In genomic region chr5:39161578-39161977, GRCh38 we compare ENCODE assay signal across 30 cellular contexts. TPM values are rescaled to one million over a fixed set of nuclear protein-coding genes. Genes with fewer than 3 reads are reported as not detected.
A peak's percentile ranks its signal among the peaks of the same experiment; 100 is the strongest.
DNase-seq lines count a peak whose midpoint lies in the region; ATAC-seq, FAIRE-seq and TF ChIP-seq lines count a peak whose summit lies in the region.
"Had no signal": no experiment of that assay in that cellular context is flagged by ENCODE, and none has a peak within 500 bp of the region (broad histone marks: within the 10 kb centered on the region; RNA-seq: fewer than 3 reads in every experiment).

No MANE protein-coding gene starts in this region.

- H3K9me3 ChIP-seq in CD4-positive, CD25-positive, alpha-beta regulatory T cell (ENCODE audit: control insufficient read depth in 2 of 2, low read length in 2 of 2): no peaks in the 10 kb centered on the region
- H3K9me3 ChIP-seq in body of pancreas (no peaks in the 10 kb centered on the region), gastroesophageal sphincter (no peaks in the 10 kb centered on the region)
- H3K9me3 ChIP-seq: BLaER1 treated with 17β-estradiol and CSF1 and Interleukin-3, amounts not matched to agents 10 nM and 100 nM; left lung; Peyer's patch; thoracic aorta had no signal

- H3K4me1 ChIP-seq in CD4-positive, CD25-positive, alpha-beta regulatory T cell (ENCODE audit: control insufficient read depth, insufficient read depth, low read length, poor library complexity, severe bottlenecking): peaks cover 87% of the 10 kb centered on the region
- no peaks in the 10 kb centered on the region for H3K4me1 ChIP-seq in body of pancreas
- no peaks in the 10 kb centered on the region for H3K4me1 ChIP-seq in gastroesophageal sphincter

- no peak for ATAC-seq in CD4-positive, CD25-positive, alpha-beta regulatory T cell (ENCODE audit: low read depth in 2 of 2)
- ATAC-seq in body of pancreas (no peak), gastroesophageal sphincter (no peak)
- ATAC-seq: left lung had no signal

- TF ChIP-seq POLR2A in body of pancreas (IDR thresholded peaks at IDR 0.05): no peak
- no peak for TF ChIP-seq POLR2A in gastroesophageal sphincter (IDR thresholded peaks at IDR 0.05)

- peaks cover 57% of the 10 kb centered on the region for H3K36me3 Mint-ChIP-seq in CD4-positive, CD25-positive, alpha-beta regulatory T cell
- peaks cover 64% of the 10 kb centered on the region for H3K36me3 Mint-ChIP-seq in activated CD4-positive, alpha-beta memory T cell treated with anti-CD3 and anti-CD28 coated beads, Interleukin-2, amount 10 ng/mL, durations not matched to agents 7 days and 5 days (ENCODE audit: low read depth)
- H3K36me3 Mint-ChIP-seq in CD14-positive monocyte: peaks cover 34 to 54% of the 10 kb centered on the region in 2 donors

- CTCF ChIA-PET in activated CD4-positive, alpha-beta memory T cell treated with anti-CD3 and anti-CD28 coated beads, Interleukin-2, amount 10 ng/mL, durations not matched to agents 7 days and 5 days (lab: Charles Lee): no interaction called here

- H3K36me3 ChIP-seq in CD4-positive, CD25-positive, alpha-beta regulatory T cell (ENCODE audit: control insufficient read depth, insufficient read depth, low read length): peaks cover 27% of the 10 kb centered on the region
- H3K36me3 ChIP-seq in body of pancreas (replicated peaks in 1 of 2; ENCODE audit: insufficient read depth in 1 of 2, low read depth in 2 of 2) (no peaks in the 10 kb centered on the region), gastroesophageal sphincter (no peaks in the 10 kb centered on the region)
- H3K36me3 ChIP-seq: left lung, Peyer's patch, thoracic aorta had no signal

- peaks cover 71 to 94% (median 82%) of the 10 kb centered on the region in 4 donors for H3K4me1 Mint-ChIP-seq in CD4-positive, CD25-positive, alpha-beta regulatory T cell
- H3K4me1 Mint-ChIP-seq in activated CD4-positive, alpha-beta memory T cell treated with anti-CD3 and anti-CD28 coated beads, Interleukin-2, amount 10 ng/mL, durations not matched to agents 7 days and 5 days: peaks cover 84% of the 10 kb centered on the region
- H3K4me1 Mint-ChIP-seq in CD14-positive monocyte: peaks cover 56% of the 10 kb centered on the region
- H3K4me1 Mint-ChIP-seq: endodermal cell had no signal

- H3K27me3 ChIP-seq in CD4-positive, CD25-positive, alpha-beta regulatory T cell (ENCODE audit: control insufficient read depth, insufficient read depth, low read length): no peaks in the 10 kb centered on the region
- H3K27me3 ChIP-seq in body of pancreas (no peaks in the 10 kb centered on the region), gastroesophageal sphincter (no peaks in the 10 kb centered on the region)
- H3K27me3 ChIP-seq: BLaER1 treated with 17β-estradiol and CSF1 and Interleukin-3, amounts not matched to agents 10 nM and 100 nM; left lung; Peyer's patch had no signal

- DNase-seq in CD4-positive, CD25-positive, alpha-beta regulatory T cell: no peak
- no peak for DNase-seq in activated CD4-positive, alpha-beta memory T cell treated with anti-CD3 and anti-CD28 coated beads, Interleukin-2, amount 10 ng/mL, durations not matched to agents 7 days and 5 days
- peak; percentile 4 for DNase-seq in myocyte (ENCODE audit: low read depth)
- DNase-seq in stimulated activated CD4-positive, alpha-beta T cell treated with anti-CD3 and anti-CD28 coated beads, Interleukin-12 subunit alpha, Interleukin-12 subunit beta, amount 100 ng/mL, for 4 hours: no peak
- DNase-seq in body of pancreas: no peak
- DNase-seq in CD14-positive monocyte (ENCODE audit: low spot score): no peak
- DNase-seq: activated CD4-positive, alpha-beta T cell treated with anti-CD3 and anti-CD28 coated beads for 1 hour; caudate nucleus; cortex of kidney; DND-41; endodermal cell; glutamatergic neuron; GM23248; left lung; mesendoderm; NCI-H1105; NCI-H187; NCI-H446 treated with DMSO at 0.1 percent for 48 hours; NCI-H774; Peyer's patch; SHP77; stimulated activated naive CD4-positive, alpha-beta T cell had no signal

- FAIRE-seq in A204.1 (lab: Jason Lieb, UNC): peak; percentile 29
- FAIRE-seq: astrocyte, D721Med, islet of Langerhans had no signal

- peak overlapping the region; percentile 15 to 70 (median 60) for H3K4me3 Mint-ChIP-seq in CD4-positive, CD25-positive, alpha-beta regulatory T cell
- H3K4me3 Mint-ChIP-seq in activated CD4-positive, alpha-beta memory T cell treated with anti-CD3 and anti-CD28 coated beads, Interleukin-2, amount 10 ng/mL, durations not matched to agents 7 days and 5 days: no peak overlapping the region
- no peak overlapping the region for H3K4me3 Mint-ChIP-seq in CD14-positive monocyte
- H3K4me3 Mint-ChIP-seq: endodermal cell had no signal

- H3K9me3 Mint-ChIP-seq in CD4-positive, CD25-positive, alpha-beta regulatory T cell: no peaks in the 10 kb centered on the region
- no peaks in the 10 kb centered on the region for H3K9me3 Mint-ChIP-seq in activated CD4-positive, alpha-beta memory T cell treated with anti-CD3 and anti-CD28 coated beads, Interleukin-2, amount 10 ng/mL, durations not matched to agents 7 days and 5 days
- no peaks in the 10 kb centered on the region for H3K9me3 Mint-ChIP-seq in CD14-positive monocyte
- H3K9me3 Mint-ChIP-seq: endodermal cell had no signal

- peak overlapping the region; percentile 34 for H3K27ac ChIP-seq in CD4-positive, CD25-positive, alpha-beta regulatory T cell (ENCODE audit: insufficient read depth, low read length, poor library complexity, severe bottlenecking)
- H3K27ac ChIP-seq in body of pancreas (no peak overlapping the region), gastroesophageal sphincter (no peak overlapping the region)
- H3K27ac ChIP-seq: BLaER1 treated with 17β-estradiol and CSF1 and Interleukin-3, amounts not matched to agents 10 nM and 100 nM; GM23248; left lung; Peyer's patch; thoracic aorta had no signal

- H3K27ac Mint-ChIP-seq in CD4-positive, CD25-positive, alpha-beta regulatory T cell: peak overlapping the region in 2 of 3 donors; percentile 58 to 76
- H3K27ac Mint-ChIP-seq in activated CD4-positive, alpha-beta memory T cell treated with anti-CD3 and anti-CD28 coated beads, Interleukin-2, amount 10 ng/mL, durations not matched to agents 7 days and 5 days: peak overlapping the region; percentile 62
- H3K27ac Mint-ChIP-seq in CD14-positive monocyte: peak overlapping the region in 1 of 7 donors; percentile 73
- H3K27ac Mint-ChIP-seq: endodermal cell had no signal

- intact Hi-C loops in body of pancreas (cut with DNase I): no loop called here
- intact Hi-C loops in CD14-positive monocyte (cut with micrococcal nuclease): no loop called here

- peak overlapping the region; percentile 13 for H3K4me3 ChIP-seq in CD4-positive, CD25-positive, alpha-beta regulatory T cell (ENCODE audit: low read depth, low read length)
- H3K4me3 ChIP-seq in body of pancreas (no peak overlapping the region), gastroesophageal sphincter (no peak overlapping the region)
- H3K4me3 ChIP-seq: BLaER1 treated with 17β-estradiol and CSF1 and Interleukin-3, amounts not matched to agents 10 nM and 100 nM; GM23248; left lung; Peyer's patch; thoracic aorta had no signal

- TF ChIP-seq CTCF in body of pancreas (IDR thresholded peaks at IDR 0.05): no peak
- TF ChIP-seq CTCF in CD14-positive monocyte (IDR thresholded peaks at IDR 0.05): no peak
- no peak for TF ChIP-seq CTCF in gastroesophageal sphincter (IDR thresholded peaks at IDR 0.05)

- POLR2A ChIA-PET in activated CD4-positive, alpha-beta memory T cell treated with anti-CD3 and anti-CD28 coated beads, Interleukin-2, amount 10 ng/mL, durations not matched to agents 7 days and 5 days (lab: Charles Lee): interaction anchor here (1.1 kb wide), 1 partner anchor 13 kb away, joined by 4 read pairs; no protein-coding TSS in a partner anchor

- TF ChIP-seq EP300 in gastroesophageal sphincter (IDR thresholded peaks at IDR 0.05): no peak

- H3K27me3 Mint-ChIP-seq in CD4-positive, CD25-positive, alpha-beta regulatory T cell: no peaks in the 10 kb centered on the region
- H3K27me3 Mint-ChIP-seq in activated CD4-positive, alpha-beta memory T cell treated with anti-CD3 and anti-CD28 coated beads, Interleukin-2, amount 10 ng/mL, durations not matched to agents 7 days and 5 days: no peaks in the 10 kb centered on the region
- no peaks in the 10 kb centered on the region for H3K27me3 Mint-ChIP-seq in CD14-positive monocyte (ENCODE audit: low read depth in 3 of 3)

RNA-seq across cellular contexts. Expression of gene FYB1, which starts 57.8 kb away (rescaled TPM):
- 639 TPM for total RNA-seq in CD4-positive, CD25-positive, alpha-beta regulatory T cell
- polyA plus RNA-seq in CD4-positive, CD25-positive, alpha-beta regulatory T cell: 100 to 1,000 TPM; 197 to 254 (median 226) TPM
- total RNA-seq in activated CD4-positive, alpha-beta memory T cell treated with anti-CD3 and anti-CD28 coated beads, Interleukin-2, amount 10 ng/mL, durations not matched to agents 7 days and 5 days: 100 to 1,000 TPM; 260 to 270 TPM
- total RNA-seq in myocyte (not detected in 2 replicates), body of pancreas (1 to 10 TPM; 2.9 to 3.0 TPM), gastroesophageal sphincter (1 to 10 TPM; 2.5 to 9.3 (median 5.9) TPM)
- polyA plus RNA-seq in myocyte (2012): not detected
- 100 to 1,000 TPM in 1 of 2 donors, 10 to 100 TPM in 1; 75.3 to 141 TPM for polyA plus RNA-seq in CD14-positive monocyte
- total RNA-seq: endodermal cell, GM23248, HT1080 had no signal

Comparison
In these comparisons a context has a peak if more than half of its experiments do, and no peak if none do; other contexts are left out.
1. H3K4me3 Mint-ChIP-seq: peak in CD4-positive, CD25-positive, alpha-beta regulatory T cell (4 of 4); none in activated CD4-positive, alpha-beta memory T cell treated with anti-CD3 and anti-CD28 coated beads, Interleukin-2, amount 10 ng/mL, durations not matched to agents 7 days and 5 days (single experiment) and CD14-positive monocyte (0 of 2).
2. RNA of gene FYB1, which starts 57.8 kb away (total RNA-seq): 639 TPM in CD4-positive, CD25-positive, alpha-beta regulatory T cell (single experiment) and 260 to 270 TPM in activated CD4-positive, alpha-beta memory T cell treated with anti-CD3 and anti-CD28 coated beads, Interleukin-2, amount 10 ng/mL, durations not matched to agents 7 days and 5 days; 2.5 to 9.3 TPM in gastroesophageal sphincter, 2.9 to 3.0 TPM in body of pancreas and not detected in myocyte; every median in the first group is over 10 times any median in the second.